Comparison of ENCODE assay signal across 23 cellular contexts in the genomic region with DNA sequence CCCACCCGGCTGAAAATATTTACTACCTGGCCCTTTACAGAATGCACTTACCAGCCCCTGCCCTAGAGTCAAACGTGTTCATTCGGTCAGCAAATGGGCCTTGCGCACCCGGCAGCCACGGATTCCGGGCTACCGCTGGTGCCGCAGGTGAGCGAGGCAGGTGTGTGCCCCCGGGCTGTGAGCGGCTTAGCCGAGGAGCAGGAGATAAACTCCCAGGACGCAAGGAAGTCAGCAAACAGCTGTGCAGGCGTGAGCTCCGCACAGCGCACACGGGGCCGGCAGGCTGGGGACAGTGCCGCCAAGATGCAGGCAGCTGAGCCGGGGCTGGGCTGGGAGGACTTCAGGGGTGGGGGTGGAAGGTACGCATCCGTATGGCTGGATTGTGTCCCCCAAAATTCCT.
A peak's percentile ranks its signal among the peaks of the same experiment; 100 is the strongest.
DNase-seq lines count a peak whose midpoint lies in the region; ATAC-seq and TF ChIP-seq lines count a peak whose summit lies in the region.
"Had no signal": no experiment of that assay in that cellular context is flagged by ENCODE, and none has a peak within 500 bp of the region (broad histone marks: within the 10 kb centered on the region; RNA-seq: fewer than 3 reads in every experiment).

No MANE protein-coding gene starts in this region.

- H2BK5ac ChIP-seq in IMR-90 (ENCODE audit: low read depth, low read length, poor library complexity, severe bottlenecking): no peak overlapping the region

- no peak overlapping the region for H3K27ac ChIP-seq in IMR-90 (ENCODE audit: insufficient read depth, low read length)
- H3K27ac ChIP-seq: 22Rv1 had no signal

- H2AK5ac ChIP-seq in IMR-90 (ENCODE audit: low read depth, low read length): no peak overlapping the region

- H3K4me2 ChIP-seq in IMR-90 (ENCODE audit: low read depth, low read length): no peak overlapping the region

- no peak overlapping the region for H4K91ac ChIP-seq in IMR-90 (ENCODE audit: insufficient read depth, low read depth, low read length)

- no peak overlapping the region for H4K5ac ChIP-seq in IMR-90 (ENCODE audit: low read depth, low read length)

- no peak overlapping the region for H3K4ac ChIP-seq in IMR-90 (ENCODE audit: low read depth, low read length)

- H3K36me3 Mint-ChIP-seq in effector memory CD8-positive, alpha-beta T cell (ENCODE audit: insufficient read depth): peaks cover 26% of the 10 kb centered on the region
- peaks cover 22% of the 10 kb centered on the region for H3K36me3 Mint-ChIP-seq in natural killer cell treated with Interleukin-12 subunit alpha and Interleukin-12 subunit beta and Interleukin-15 and Interleukin-18, amount 100 ng/mL, for 72 hours

- H3K4me1 Mint-ChIP-seq in effector memory CD8-positive, alpha-beta T cell (ENCODE audit: low read depth in 2 of 2): peaks cover 48 to 57% of the 10 kb centered on the region in 2 donors
- H3K4me1 Mint-ChIP-seq in natural killer cell treated with Interleukin-12 subunit alpha and Interleukin-12 subunit beta and Interleukin-15 and Interleukin-18, amount 100 ng/mL, for 72 hours (ENCODE audit: low read depth in 2 of 2): peaks cover 68 to 70% of the 10 kb centered on the region in 2 donors

- no peaks in the 10 kb centered on the region for H3K79me1 ChIP-seq in IMR-90 (ENCODE audit: low read depth in 1 of 2, low read length in 2 of 2)

- no peak overlapping the region for H3K23ac ChIP-seq in IMR-90 (ENCODE audit: low read depth, low read length)

- DNase-seq in NCI-H1417 (lab: John Stamatoyannopoulos, UW): peak in 2 of 3 experiments; percentile 44 to 69
- no peak for DNase-seq in NCI-H1417 treated with DMSO at 0.1 percent for 48 hours (lab: John Stamatoyannopoulos, UW)
- no peak for DNase-seq in IMR-90
- no peak for DNase-seq in effector memory CD8-positive, alpha-beta T cell
- no peak for DNase-seq in natural killer cell treated with Interleukin-12 subunit alpha and Interleukin-12 subunit beta and Interleukin-15 and Interleukin-18, amount 100 ng/mL, for 72 hours (ENCODE audit: low spot score)
- no peak for DNase-seq in NCI-H2227 (lab: John Stamatoyannopoulos, UW; ENCODE audit: unreplicated experiment)
- DNase-seq: ACHN, C1 segment of cervical spinal cord, EL, H9, HFFc6, KG1, NCI-H1092, NCI-H1694, NCI-H2081, NCI-H2171 treated with DMSO at 0.1 percent for 48 hours, NCI-H446 treated with DMSO at 0.1 percent for 48 hours, NCI-H774, OCI-M1 had no signal

- TF ChIP-seq RAD21 in IMR-90 (IDR thresholded peaks at IDR 0.05; ENCODE audit: low read length): no peak

- H3K27me3 Mint-ChIP-seq in effector memory CD8-positive, alpha-beta T cell: no peaks in the 10 kb centered on the region
- H3K27me3 Mint-ChIP-seq in natural killer cell treated with Interleukin-12 subunit alpha and Interleukin-12 subunit beta and Interleukin-15 and Interleukin-18, amount 100 ng/mL, for 72 hours: no peaks in the 10 kb centered on the region

- H3K18ac ChIP-seq in IMR-90 (ENCODE audit: low read depth, low read length): no peak overlapping the region

- no peaks in the 10 kb centered on the region; the same call in 1 of the 2 replicates for H4K20me1 ChIP-seq in IMR-90 (ENCODE audit: insufficient read depth, low read length)

- CTCF ChIA-PET in IMR-90 (lab: Yijun Ruan, JAX): no interaction called here

- peaks cover 3 to 10% of the 10 kb centered on the region in 2 donors for H3K9me3 Mint-ChIP-seq in effector memory CD8-positive, alpha-beta T cell
- peaks cover 6% of the 10 kb centered on the region for H3K9me3 Mint-ChIP-seq in natural killer cell treated with Interleukin-12 subunit alpha and Interleukin-12 subunit beta and Interleukin-15 and Interleukin-18, amount 100 ng/mL, for 72 hours

- no peaks in the 10 kb centered on the region for H3K36me3 ChIP-seq in IMR-90 (ENCODE audit: control insufficient read depth, insufficient read depth, low read length)

- peak overlapping the region; percentile 97 to 98 for H3K27ac Mint-ChIP-seq in effector memory CD8-positive, alpha-beta T cell
- peak overlapping the region; percentile 90 to 98 for H3K27ac Mint-ChIP-seq in natural killer cell treated with Interleukin-12 subunit alpha and Interleukin-12 subunit beta and Interleukin-15 and Interleukin-18, amount 100 ng/mL, for 72 hours
- H3K27ac Mint-ChIP-seq: H9, HFFc6 had no signal

- H3K4me1 ChIP-seq in IMR-90 (ENCODE audit: control insufficient read depth, insufficient read depth, low read length): peaks cover 12% of the 10 kb centered on the region

- TF ChIP-seq POLR2A in IMR-90 (IDR thresholded peaks at IDR 0.05; ENCODE audit: low read depth, low read length): no peak

- peaks cover 6% of the 10 kb centered on the region for H3K9me3 ChIP-seq in IMR-90 (ENCODE audit: control insufficient read depth, insufficient read depth, low read length)

- H2BK20ac ChIP-seq in IMR-90 (ENCODE audit: low read depth, low read length): no peak overlapping the region

- H3K4me3 Mint-ChIP-seq in effector memory CD8-positive, alpha-beta T cell: peak overlapping the region; percentile 61 to 74
- H3K4me3 Mint-ChIP-seq in natural killer cell treated with Interleukin-12 subunit alpha and Interleukin-12 subunit beta and Interleukin-15 and Interleukin-18, amount 100 ng/mL, for 72 hours: peak overlapping the region; percentile 90
- H3K4me3 Mint-ChIP-seq: H9, HFFc6 had no signal

- intact Hi-C loops in IMR-90 (cut with micrococcal nuclease): no loop called here

- dilution Hi-C loops in IMR-90 (cut with HindIII; ENCODE audit: low sequenced_read_pairs, unreplicated experiment): no loop called here

- H2BK15ac ChIP-seq in IMR-90 (ENCODE audit: low read depth, low read length): no peak overlapping the region

- no peak overlapping the region for H3K4me3 ChIP-seq in IMR-90 (ENCODE audit: insufficient read depth, low read depth, low read length)

- peak overlapping the region; percentile 47 for H2AK9ac ChIP-seq in IMR-90 (replicated peaks; ENCODE audit: low read depth, low read length, poor library complexity)

- in situ Hi-C loops in IMR-90 (cut with MboI; ENCODE audit: low sequenced_read_pairs): no loop called here

- POLR2A ChIA-PET in IMR-90 (lab: Charles Lee; ENCODE audit: unreplicated experiment): no interaction called here

- H3K56ac ChIP-seq in IMR-90 (ENCODE audit: extremely low read depth, insufficient read depth, low read length): no peak overlapping the region

- H2BK120ac ChIP-seq in IMR-90 (ENCODE audit: low read depth, low read length): no peak overlapping the region

- peaks cover 13% of the 10 kb centered on the region for H3K9me1 ChIP-seq in IMR-90 (ENCODE audit: insufficient read depth, low read length)

- peak overlapping the region; percentile 44 for H2AFZ ChIP-seq in IMR-90 (replicated peaks; ENCODE audit: low read length, poor library complexity)

- H3K9ac ChIP-seq in IMR-90 (ENCODE audit: low read depth, low read length): no peak overlapping the region

- WGBS in IMR-90 (ENCODE audit: extremely low coverage in 2 of 2, insufficient read length in 1 of 2), 2 experiments: 97% methylated on average over 15 of the region's 23 CpGs; no CpG with 5 or more reads in 1 of the 2 experiments

- no TSS peak for BruUV-seq in IMR-90 (replicated peaks; lab: Mats Ljungman, UMichigan)

- H3K14ac ChIP-seq in IMR-90 (replicated peaks; ENCODE audit: low read depth, low read length): no peak overlapping the region

- no peak for ATAC-seq in IMR-90 (ENCODE audit: low read depth)
- ATAC-seq in effector memory CD8-positive, alpha-beta T cell (replicated peaks): no peak
- no peak for ATAC-seq in natural killer cell treated with Interleukin-12 subunit alpha and Interleukin-12 subunit beta and Interleukin-15 and Interleukin-18, amount 100 ng/mL, for 72 hours
- no peak for ATAC-seq in HG02610 (IDR thresholded peaks at IDR 0.05; ENCODE audit: unreplicated experiment)
- no peak for ATAC-seq in GM21360 (IDR thresholded peaks at IDR 0.05; ENCODE audit: unreplicated experiment)
- ATAC-seq: Right ventricle myocardium inferior had no signal

- no peak for TF ChIP-seq CTCF in IMR-90 (conservative IDR thresholded peaks at IDR 0.05; ENCODE audit: low read depth, low read length)

- peaks cover 12% of the 10 kb centered on the region for H3K27me3 ChIP-seq in IMR-90 (ENCODE audit: control insufficient read depth, insufficient read depth, low read length)

- no peak overlapping the region for H4K8ac ChIP-seq in IMR-90 (ENCODE audit: low read depth in 2 of 2, low read length in 2 of 2)

TF ChIP-seq in IMR-90, 13 proteins besides CTCF, POLR2A, EP300 and RAD21:
- TF ChIP-seq MAFK (IDR thresholded peaks at IDR 0.05; ENCODE audit: low read depth, low read length): no peak
- TF ChIP-seq MAZ (IDR thresholded peaks at IDR 0.05; ENCODE audit: borderline replicate concordance, low read depth, low read length): no peak
- TF ChIP-seq NFE2L2 (IDR thresholded peaks at IDR 0.05; ENCODE audit: low read depth, low read length): no peak
- TF ChIP-seq, protein P1, sequence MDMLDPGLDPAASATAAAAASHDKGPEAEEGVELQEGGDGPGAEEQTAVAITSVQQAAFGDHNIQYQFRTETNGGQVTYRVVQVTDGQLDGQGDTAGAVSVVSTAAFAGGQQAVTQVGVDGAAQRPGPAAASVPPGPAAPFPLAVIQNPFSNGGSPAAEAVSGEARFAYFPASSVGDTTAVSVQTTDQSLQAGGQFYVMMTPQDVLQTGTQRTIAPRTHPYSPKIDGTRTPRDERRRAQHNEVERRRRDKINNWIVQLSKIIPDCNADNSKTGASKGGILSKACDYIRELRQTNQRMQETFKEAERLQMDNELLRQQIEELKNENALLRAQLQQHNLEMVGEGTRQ (IDR thresholded peaks at IDR 0.05; ENCODE audit: low read depth, low read length): no peak
- no peak for TF ChIP-seq SMC3 (IDR thresholded peaks at IDR 0.05; ENCODE audit: low read depth, low read length)
- TF ChIP-seq, protein P2, sequence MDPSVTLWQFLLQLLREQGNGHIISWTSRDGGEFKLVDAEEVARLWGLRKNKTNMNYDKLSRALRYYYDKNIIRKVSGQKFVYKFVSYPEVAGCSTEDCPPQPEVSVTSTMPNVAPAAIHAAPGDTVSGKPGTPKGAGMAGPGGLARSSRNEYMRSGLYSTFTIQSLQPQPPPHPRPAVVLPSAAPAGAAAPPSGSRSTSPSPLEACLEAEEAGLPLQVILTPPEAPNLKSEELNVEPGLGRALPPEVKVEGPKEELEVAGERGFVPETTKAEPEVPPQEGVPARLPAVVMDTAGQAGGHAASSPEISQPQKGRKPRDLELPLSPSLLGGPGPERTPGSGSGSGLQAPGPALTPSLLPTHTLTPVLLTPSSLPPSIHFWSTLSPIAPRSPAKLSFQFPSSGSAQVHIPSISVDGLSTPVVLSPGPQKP (IDR thresholded peaks at IDR 0.05; ENCODE audit: borderline replicate concordance, low read depth, low read length): no peak
- no peak for TF ChIP-seq FOS (IDR thresholded peaks at IDR 0.05; ENCODE audit: low read depth, low read length)
- no peak for TF ChIP-seq RCOR1 (IDR thresholded peaks at IDR 0.05; ENCODE audit: insufficient replicate concordance, low read length)
- no peak for TF ChIP-seq CHD1 (IDR thresholded peaks at IDR 0.05; ENCODE audit: low read depth, low read length)
- no peak for TF ChIP-seq BHLHE40 (IDR thresholded peaks at IDR 0.05; ENCODE audit: low read depth, low read length)
- no peak for TF ChIP-seq MXI1 (IDR thresholded peaks at IDR 0.05; ENCODE audit: borderline replicate concordance, low read depth, low read length)
- TF ChIP-seq RFX5 (IDR thresholded peaks at IDR 0.05; ENCODE audit: low read depth, low read length): no peak
- TF ChIP-seq CEBPB (IDR thresholded peaks at IDR 0.05; ENCODE audit: low read depth, low read length): no peak
TF ChIP-seq in IMR-90: peak in this region for 0.

Comparison
In these comparisons a context has a peak if more than half of its experiments do, and no peak if none do; other contexts are left out.
1. DNase-seq: peak in NCI-H1417 (2 of 3); none in NCI-H1417 treated with DMSO at 0.1 percent for 48 hours (single experiment), IMR-90 (single experiment), effector memory CD8-positive, alpha-beta T cell (0 of 3), natural killer cell treated with Interleukin-12 subunit alpha and Interleukin-12 subunit beta and Interleukin-15 and Interleukin-18, amount 100 ng/mL, for 72 hours (single experiment) and NCI-H2227 (single experiment).